In genomic region chr1:8818325-8818775, GRCh38 we compare ENCODE assay signal across 8 cellular contexts. TPM values are rescaled to one million over a fixed set of nuclear protein-coding genes. Genes with fewer than 3 reads are reported as not detected.
DNase-seq lines count a peak whose midpoint lies in the region; ATAC-seq and TF ChIP-seq lines count a peak whose summit lies in the region.

No MANE protein-coding gene starts in this region.

- H3K4me1 Mint-ChIP-seq in Calu3 (ENCODE audit: low read depth, unreplicated experiment), result peaks cover 44% of the 10 kb centered on the region
- peaks cover 27 to 39% (median 31%) of the 10 kb centered on the region in 3 donors for H3K4me1 Mint-ChIP-seq in IgD-negative memory B cell
- H3K4me1 Mint-ChIP-seq in activated B cell treated with CpG ODN at 0.5 μM for 24 hours, result peaks cover 35% of the 10 kb centered on the region

- H3K4me3 ChIP-seq in fibroblast of lung (replicated peaks in 1 of 4; ENCODE audit: control extremely low read depth in 1 of 4, insufficient read depth in 1 of 4, low read depth in 3 of 4, low read length in 4 of 4), result peak overlapping the region; percentile 48 to 83 (median 66)

- H3K27ac ChIP-seq in fibroblast of lung (ENCODE audit: insufficient read depth, low read length), result peak overlapping the region; percentile 85

- H3K79me2 ChIP-seq in fibroblast of lung (ENCODE audit: control insufficient read depth, insufficient read depth, low read length), result peaks cover 3% of the 10 kb centered on the region

- H3K4me2 ChIP-seq in fibroblast of lung (ENCODE audit: extremely low read depth, insufficient read depth, low read length), result peak overlapping the region; percentile 89

- POLR2A ChIA-PET in activated B cell treated with CpG ODN at 0.5 μM for 24 hours (lab: Charles Lee), result no interaction called here

- CTCF ChIA-PET in Calu3 (lab: Charles Lee) (no interaction called here), activated B cell treated with CpG ODN at 0.5 μM for 24 hours (lab: Charles Lee) (no interaction called here)

- H3K36me3 Mint-ChIP-seq in Calu3 (ENCODE audit: insufficient read depth, unreplicated experiment) (peaks cover 30% of the 10 kb centered on the region), IgD-negative memory B cell (peaks cover 1% of the 10 kb centered on the region), activated B cell treated with CpG ODN at 0.5 μM for 24 hours (ENCODE audit: low read depth) (peaks cover 9% of the 10 kb centered on the region)

- TSS peak; percentile 41 for BruUV-seq in Calu3 (replicated peaks; lab: Mats Ljungman, UMichigan)

- peak overlapping the region; percentile 81 for H3K4me3 Mint-ChIP-seq in Calu3 (ENCODE audit: low read depth, unreplicated experiment)
- H3K4me3 Mint-ChIP-seq in IgD-negative memory B cell, result peak overlapping the region; percentile 87 to 99 (median 94)
- peak overlapping the region; percentile 87 for H3K4me3 Mint-ChIP-seq in activated B cell treated with CpG ODN at 0.5 μM for 24 hours

- H4K20me1 ChIP-seq in fibroblast of lung (ENCODE audit: control insufficient read depth, extremely low read depth, insufficient read depth, low read length), result no peaks in the 10 kb centered on the region

- ATAC-seq in activated B cell treated with CpG ODN at 0.5 μM for 24 hours (ENCODE audit: low read depth), result no peak
- no peak for ATAC-seq in omental fat pad (ENCODE audit: low FRiP score)
- no peak for ATAC-seq in GM19324 (IDR thresholded peaks at IDR 0.05; ENCODE audit: low FRiP score, unreplicated experiment)
- ATAC-seq in GM18511 (IDR thresholded peaks at IDR 0.05; ENCODE audit: unreplicated experiment), result no peak

- no peaks in the 10 kb centered on the region for H3K9me3 ChIP-seq in fibroblast of lung (ENCODE audit: control insufficient read depth, insufficient read depth, low read depth, low read length)

- H3K27ac Mint-ChIP-seq in Calu3 (ENCODE audit: unreplicated experiment) (peak overlapping the region; percentile 89), IgD-negative memory B cell (peak overlapping the region; percentile 87 to 99 (median 91)), activated B cell treated with CpG ODN at 0.5 μM for 24 hours (peak overlapping the region; percentile 95)

- TF ChIP-seq CTCF in Calu3 (IDR thresholded peaks at IDR 0.05; ENCODE audit: unreplicated experiment) (no peak), activated B cell treated with CpG ODN at 0.5 μM for 24 hours (IDR thresholded peaks at IDR 0.05) (no peak), fibroblast of lung (conservative IDR thresholded peaks at IDR 0.05 in 1 of 2, IDR thresholded peaks at IDR 0.05 in 1 of 2; ENCODE audit: low read depth in 1 of 2, low read length in 2 of 2) (no peak), omental fat pad (IDR thresholded peaks at IDR 0.05) (no peak)

- H3K27me3 Mint-ChIP-seq in Calu3 (ENCODE audit: unreplicated experiment) (no peaks in the 10 kb centered on the region), IgD-negative memory B cell (peaks cover 5% of the 10 kb centered on the region), activated B cell treated with CpG ODN at 0.5 μM for 24 hours (peaks cover 1% of the 10 kb centered on the region)

- peak overlapping the region; percentile 45 for H3K9ac ChIP-seq in fibroblast of lung (ENCODE audit: insufficient read depth, low read length)

- H3K27me3 ChIP-seq in fibroblast of lung (ENCODE audit: control insufficient read depth, insufficient read depth, low read length), result no peaks in the 10 kb centered on the region

- peak overlapping the region; percentile 50 for H2AFZ ChIP-seq in fibroblast of lung (ENCODE audit: low read length)

- H3K4me1 ChIP-seq in fibroblast of lung (ENCODE audit: control insufficient read depth, extremely low read depth, insufficient read depth, low read length), result peaks cover 2% of the 10 kb centered on the region

- DNase-seq in Calu3 (peak; percentile 55), activated B cell treated with CpG ODN at 0.5 μM for 24 hours (no peak), fibroblast of lung (ENCODE audit: low read depth in 2 of 2) (peak; percentile 75 to 82), omental fat pad (ENCODE audit: low spot score) (peak; percentile 73), NOMO-1 treated with DMSO at 0.1 percent for 48 hours (lab: John Stamatoyannopoulos, UW; ENCODE audit: unreplicated experiment) (no peak)

- intact Hi-C loops in Calu3 (cut with micrococcal nuclease; ENCODE audit: unreplicated experiment) (loop anchor here (5.0 kb wide), 1 partner anchor 76 kb away; no protein-coding TSS in a partner anchor), activated B cell treated with CpG ODN at 0.5 μM for 24 hours (cut with micrococcal nuclease) (loop anchor here (5.0 kb wide), 2 partner anchors 59 to 116 kb away; partner anchors contain the start of gene ENO1)

- H3K36me3 ChIP-seq in fibroblast of lung (ENCODE audit: control insufficient read depth, insufficient read depth, low read length), result no peaks in the 10 kb centered on the region

- H3K9me3 Mint-ChIP-seq in Calu3 (ENCODE audit: low read depth, unreplicated experiment) (no peaks in the 10 kb centered on the region), IgD-negative memory B cell (no peaks in the 10 kb centered on the region), activated B cell treated with CpG ODN at 0.5 μM for 24 hours (no peaks in the 10 kb centered on the region)

RNA-seq across cellular contexts. Expression of gene RERE, which starts 0.9 kb away (rescaled TPM):
- total RNA-seq in Calu3 (2022), result 45.9 and 52.8 TPM in 2 replicates
- 24.9 TPM for polyA plus RNA-seq in IgD-negative memory B cell
- total RNA-seq in activated B cell treated with CpG ODN at 0.5 μM for 24 hours, result 90.5 and 98.8 TPM in 2 replicates
- 45.7 and 51.0 TPM in 2 replicates for total RNA-seq in fibroblast of lung
- 3.7 and 5.8 TPM in 2 replicates for polyA plus RNA-seq in fibroblast of lung
- polyA plus RNA-seq in fibroblast of lung (2012), result 39.9 and 56.9 TPM in 2 replicates
- polyA minus RNA-seq in fibroblast of lung (ENCODE audit: low replicate concordance), result 79.4 and 89.4 TPM in 2 replicates
- 100 to 1,000 TPM in 1 of 4 donors, 10 to 100 TPM in 3; 46.3 to 117 (median 55.4) TPM for total RNA-seq in omental fat pad

Comparison
In these comparisons a context has a peak if more than half of its experiments do, and no peak if none do; other contexts are left out.
1. DNase-seq: peak in Calu3 (single experiment), fibroblast of lung (2 of 2) and omental fat pad (single experiment); none in activated B cell treated with CpG ODN at 0.5 μM for 24 hours (single experiment) and NOMO-1 treated with DMSO at 0.1 percent for 48 hours (single experiment).
2. Peak in every context shown above with its lines, with median percentiles within 50 percentile points of each other: H3K27ac Mint-ChIP-seq and H3K4me3 Mint-ChIP-seq.